Comparison of ENCODE assay signal across 1 cellular context in the genomic region with DNA sequence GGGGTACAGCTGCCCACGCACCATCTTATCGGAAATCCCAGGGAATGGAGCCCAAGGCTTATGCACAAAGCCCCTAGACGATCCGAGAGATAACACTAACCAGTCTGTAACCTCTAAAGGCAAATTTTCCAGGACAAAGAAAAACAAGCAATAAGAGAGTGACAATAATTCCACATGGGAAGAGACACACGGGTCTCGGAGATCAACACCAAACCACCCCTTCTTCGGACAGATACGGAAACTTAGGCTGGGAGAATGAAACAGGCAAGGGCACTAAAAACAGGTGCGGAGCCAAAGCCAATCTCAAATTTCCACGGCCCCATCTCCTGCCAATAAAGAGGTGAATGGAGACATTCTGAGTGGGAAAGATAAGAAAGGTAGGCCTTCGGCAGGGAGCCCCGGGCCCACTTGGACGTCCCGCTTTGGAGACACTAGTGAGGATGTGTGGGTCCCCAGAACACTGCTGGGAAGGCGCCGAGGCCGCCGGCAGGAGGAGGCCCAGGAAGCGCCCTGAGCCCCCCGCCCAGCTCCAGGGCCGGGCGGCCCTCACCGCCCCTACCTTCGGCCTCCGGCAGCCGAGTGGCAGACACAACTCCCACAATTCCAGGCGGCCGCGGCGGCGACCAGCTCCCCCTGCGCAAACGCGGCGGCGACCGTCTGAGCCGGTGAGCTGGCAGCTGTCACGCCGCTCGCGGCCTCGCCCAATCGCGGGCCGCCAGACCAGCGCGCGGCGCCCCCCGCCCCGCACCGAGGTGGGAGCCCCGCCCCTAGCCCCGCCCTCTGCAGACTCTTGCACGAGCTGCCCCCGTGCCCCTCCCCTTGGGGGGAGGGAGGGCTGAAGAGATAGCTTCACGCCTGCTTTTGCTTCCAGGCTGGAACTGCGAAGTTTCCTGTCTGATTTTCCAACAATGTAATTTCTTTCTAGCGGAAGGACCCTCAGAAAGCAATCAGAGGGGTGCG.
TF ChIP-seq lines count a peak whose summit lies in the region.

Gene SIL1, minus strand, starts transcription at position 659 of the 960 bp plus-strand sequence. CDS start 70,525 bp downstream, outside the sequence.

TF ChIP-seq in HepG2, 621 proteins besides CTCF, POLR2A, EP300 and RAD21 (continued from another document and continues in another):
- peak; percentile 96 for TF ChIP-seq ZNF687 (CRISPR knock-in tag; IDR thresholded peaks at IDR 0.05)
- TF ChIP-seq ZNF292 (CRISPR knock-in tag; IDR thresholded peaks at IDR 0.05; ENCODE audit: borderline replicate concordance, low read depth) = no peak
- TF ChIP-seq ZNF558 (CRISPR knock-in tag; IDR thresholded peaks at IDR 0.05; ENCODE audit: borderline replicate concordance) = peak; percentile 59; the same call in 1 of the 2 replicates
- TF ChIP-seq ZNF530 (CRISPR knock-in tag; IDR thresholded peaks at IDR 0.05; ENCODE audit: low read depth) = no peak
- TF ChIP-seq NFAT5 (CRISPR knock-in tag; IDR thresholded peaks at IDR 0.05) = no peak
- TF ChIP-seq ZNF597 (CRISPR knock-in tag; IDR thresholded peaks at IDR 0.05) = no peak
- TF ChIP-seq ZNF660 (CRISPR knock-in tag; IDR thresholded peaks at IDR 0.05; ENCODE audit: borderline replicate concordance, low read depth) = no peak
- TF ChIP-seq JUNB (CRISPR knock-in tag; IDR thresholded peaks at IDR 0.05; ENCODE audit: borderline replicate concordance) = no peak
- TF ChIP-seq ZNF124 (CRISPR knock-in tag; IDR thresholded peaks at IDR 0.05) = no peak
- TF ChIP-seq NKX3-1 (CRISPR knock-in tag; IDR thresholded peaks at IDR 0.05) = 0 out of 2 replicates have a peak, but pooled peaks have one; percentile 27
- TF ChIP-seq ZFP41 (CRISPR knock-in tag; IDR thresholded peaks at IDR 0.05; ENCODE audit: borderline replicate concordance) = no peak
- TF ChIP-seq, protein P1, sequence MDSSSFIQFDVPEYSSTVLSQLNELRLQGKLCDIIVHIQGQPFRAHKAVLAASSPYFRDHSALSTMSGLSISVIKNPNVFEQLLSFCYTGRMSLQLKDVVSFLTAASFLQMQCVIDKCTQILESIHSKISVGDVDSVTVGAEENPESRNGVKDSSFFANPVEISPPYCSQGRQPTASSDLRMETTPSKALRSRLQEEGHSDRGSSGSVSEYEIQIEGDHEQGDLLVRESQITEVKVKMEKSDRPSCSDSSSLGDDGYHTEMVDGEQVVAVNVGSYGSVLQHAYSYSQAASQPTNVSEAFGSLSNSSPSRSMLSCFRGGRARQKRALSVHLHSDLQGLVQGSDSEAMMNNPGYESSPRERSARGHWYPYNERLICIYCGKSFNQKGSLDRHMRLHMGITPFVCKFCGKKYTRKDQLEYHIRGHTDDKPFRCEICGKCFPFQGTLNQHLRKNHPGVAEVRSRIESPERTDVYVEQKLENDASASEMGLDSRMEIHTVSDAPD (CRISPR knock-in tag; IDR thresholded peaks at IDR 0.05) = no peak
- no peak for TF ChIP-seq ZNF260 (CRISPR knock-in tag; IDR thresholded peaks at IDR 0.05; ENCODE audit: borderline replicate concordance, low read depth)
- TF ChIP-seq ZNF333 (CRISPR knock-in tag; IDR thresholded peaks at IDR 0.05; ENCODE audit: borderline replicate concordance) = no peak
- TF ChIP-seq ZNF281 (CRISPR knock-in tag; IDR thresholded peaks at IDR 0.05; ENCODE audit: borderline replicate concordance) = peak; percentile 80; the same call in 1 of the 2 replicates
- no peak for TF ChIP-seq RARG (CRISPR knock-in tag; IDR thresholded peaks at IDR 0.05; ENCODE audit: low read depth)
- TF ChIP-seq NFE2L2 (IDR thresholded peaks at IDR 0.05; ENCODE audit: low read length) = no peak
- no peak for TF ChIP-seq TCF7L2 (IDR thresholded peaks at IDR 0.05; ENCODE audit: low read depth, low read length)
- TF ChIP-seq ZNF549 (CRISPR knock-in tag; IDR thresholded peaks at IDR 0.05) = no peak
- TF ChIP-seq GLMP (CRISPR knock-in tag; IDR thresholded peaks at IDR 0.05; ENCODE audit: borderline replicate concordance) = no peak
- TF ChIP-seq, protein P2, sequence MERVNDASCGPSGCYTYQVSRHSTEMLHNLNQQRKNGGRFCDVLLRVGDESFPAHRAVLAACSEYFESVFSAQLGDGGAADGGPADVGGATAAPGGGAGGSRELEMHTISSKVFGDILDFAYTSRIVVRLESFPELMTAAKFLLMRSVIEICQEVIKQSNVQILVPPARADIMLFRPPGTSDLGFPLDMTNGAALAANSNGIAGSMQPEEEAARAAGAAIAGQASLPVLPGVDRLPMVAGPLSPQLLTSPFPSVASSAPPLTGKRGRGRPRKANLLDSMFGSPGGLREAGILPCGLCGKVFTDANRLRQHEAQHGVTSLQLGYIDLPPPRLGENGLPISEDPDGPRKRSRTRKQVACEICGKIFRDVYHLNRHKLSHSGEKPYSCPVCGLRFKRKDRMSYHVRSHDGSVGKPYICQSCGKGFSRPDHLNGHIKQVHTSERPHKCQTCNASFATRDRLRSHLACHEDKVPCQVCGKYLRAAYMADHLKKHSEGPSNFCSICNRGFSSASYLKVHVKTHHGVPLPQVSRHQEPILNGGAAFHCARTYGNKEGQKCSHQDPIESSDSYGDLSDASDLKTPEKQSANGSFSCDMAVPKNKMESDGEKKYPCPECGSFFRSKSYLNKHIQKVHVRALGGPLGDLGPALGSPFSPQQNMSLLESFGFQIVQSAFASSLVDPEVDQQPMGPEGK (CRISPR knock-in tag; IDR thresholded peaks at IDR 0.05) = peak; percentile 92
- TF ChIP-seq FOXP4 (CRISPR knock-in tag; IDR thresholded peaks at IDR 0.05) = no peak
- TF ChIP-seq ATF1 (CRISPR knock-in tag; IDR thresholded peaks at IDR 0.05) = no peak
- 0 out of 2 replicates have a peak, but pooled peaks have one; percentile 59 for TF ChIP-seq ZNF329 (CRISPR knock-in tag; IDR thresholded peaks at IDR 0.05; ENCODE audit: low read depth)
- no peak for TF ChIP-seq CBX5 (CRISPR knock-in tag; IDR thresholded peaks at IDR 0.05; ENCODE audit: borderline replicate concordance)
- no peak for TF ChIP-seq XRCC5 (optimal IDR thresholded peaks at IDR 0.05; ENCODE audit: low read length)
- no peak for TF ChIP-seq ZNF891 (CRISPR knock-in tag; IDR thresholded peaks at IDR 0.05)
- TF ChIP-seq, protein P3, sequence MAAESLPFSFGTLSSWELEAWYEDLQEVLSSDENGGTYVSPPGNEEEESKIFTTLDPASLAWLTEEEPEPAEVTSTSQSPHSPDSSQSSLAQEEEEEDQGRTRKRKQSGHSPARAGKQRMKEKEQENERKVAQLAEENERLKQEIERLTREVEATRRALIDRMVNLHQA (CRISPR knock-in tag; IDR thresholded peaks at IDR 0.05) = no peak
- 0 out of 2 replicates have a peak, but pooled peaks have one; percentile 71 for TF ChIP-seq SAFB2 (CRISPR knock-in tag; IDR thresholded peaks at IDR 0.05; ENCODE audit: borderline replicate concordance, low read depth)
- TF ChIP-seq CBX1 (IDR thresholded peaks at IDR 0.05; ENCODE audit: low read depth) = no peak
- no peak for TF ChIP-seq SCMH1 (CRISPR knock-in tag; IDR thresholded peaks at IDR 0.05; ENCODE audit: borderline replicate concordance)
